In genomic region chr13:40673061-40673397, GRCh38 we compare ENCODE assay signal across 1 cellular context.
TF ChIP-seq lines count a peak whose summit lies in the region.

No MANE protein-coding gene starts in this region.

TF ChIP-seq in HCT116, 20 proteins besides CTCF, POLR2A, EP300 and RAD21:
- no peak for TF ChIP-seq ZBTB33 (IDR thresholded peaks at IDR 0.05; ENCODE audit: extremely low read depth, insufficient replicate concordance, low read length)
- no peak for TF ChIP-seq JUND (IDR thresholded peaks at IDR 0.05)
- TF ChIP-seq REST (IDR thresholded peaks at IDR 0.05; ENCODE audit: low read depth) = no peak
- TF ChIP-seq ATF3 (IDR thresholded peaks at IDR 0.05) = no peak
- TF ChIP-seq POLR2AphosphoS5 (IDR thresholded peaks at IDR 0.05; ENCODE audit: low read depth, low read length) = no peak
- no peak for TF ChIP-seq FOSL1 (IDR thresholded peaks at IDR 0.05; ENCODE audit: low read depth)
- no peak for TF ChIP-seq CEBPB (IDR thresholded peaks at IDR 0.05; ENCODE audit: low read depth)
